In the genomic region with DNA sequence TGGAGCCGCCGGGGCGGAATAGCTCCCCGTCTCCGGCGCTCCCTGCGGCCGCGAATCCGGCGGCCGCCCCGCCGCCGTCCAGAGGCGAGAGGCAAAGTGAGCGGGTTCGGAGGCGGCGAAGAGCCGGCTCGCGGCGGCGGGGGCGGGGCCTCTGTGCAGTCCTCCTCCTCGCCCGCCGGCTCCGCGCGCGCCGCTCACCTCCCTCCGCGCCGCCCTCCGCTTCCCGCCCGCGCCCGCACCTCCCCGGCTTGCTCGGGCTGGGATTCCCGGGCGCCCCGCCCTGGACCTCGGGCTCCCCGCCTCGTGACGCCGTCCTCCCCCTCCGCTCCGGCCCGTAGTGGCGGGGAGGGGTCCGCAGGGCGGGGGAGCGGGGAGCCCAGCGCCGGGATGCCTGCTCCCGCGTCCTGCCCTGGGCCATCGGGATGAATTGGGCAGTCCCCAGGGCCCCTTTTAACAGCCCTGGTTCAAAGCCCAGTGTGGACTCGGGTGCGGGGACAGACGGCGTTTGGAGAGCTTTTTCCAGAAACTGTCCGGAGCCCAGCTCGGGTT, we compare ENCODE assay signal across 1 cellular context.
TF ChIP-seq lines count a peak whose summit lies in the region.

Gene KCNG3, minus strand, starts transcription at position 98 of the 549 bp plus-strand sequence. CDS start 481 bp downstream, outside the sequence.

TF ChIP-seq in HCT116, 20 proteins besides CTCF, POLR2A, EP300 and RAD21 (continued from another document):
- TF ChIP-seq TCF7L2 (IDR thresholded peaks at IDR 0.05; ENCODE audit: borderline replicate concordance, extremely low read depth, insufficient read depth, insufficient read length) (no peak), ELF1 (IDR thresholded peaks at IDR 0.05; ENCODE audit: borderline replicate concordance, low read depth) (no peak), CBX3 (IDR thresholded peaks at IDR 0.05; ENCODE audit: low read depth) (no peak), SRF (IDR thresholded peaks at IDR 0.05; ENCODE audit: low read depth) (no peak), EZH2phosphoT487 (IDR thresholded peaks at IDR 0.05; ENCODE audit: borderline replicate concordance) (no peak), POLR2AphosphoS5 (IDR thresholded peaks at IDR 0.05; ENCODE audit: low read depth, low read length) (peak; percentile 70), JUND (IDR thresholded peaks at IDR 0.05) (no peak), YY1 (IDR thresholded peaks at IDR 0.05; ENCODE audit: extremely low read depth, insufficient replicate concordance, low read depth, low read length) (no peak), ZNF274 (IDR thresholded peaks at IDR 0.05; ENCODE audit: low read depth, low read length) (no peak), SIN3A (IDR thresholded peaks at IDR 0.05; ENCODE audit: low read depth) (no peak)
